ENCODE assay signal across 11 cellular contexts in genomic region chr5:150490754-150491153, GRCh38. TPM values are rescaled to one million over a fixed set of nuclear protein-coding genes. Genes with fewer than 3 reads are reported as not detected.
DNase-seq lines count a peak whose midpoint lies in the region; ATAC-seq, FAIRE-seq and TF ChIP-seq lines count a peak whose summit lies in the region.
"Had no signal": no experiment of that assay in that cellular context is flagged by ENCODE, and none has a peak within 500 bp of the region (broad histone marks: within the 10 kb centered on the region; RNA-seq: fewer than 3 reads in every experiment).

No MANE protein-coding gene starts in this region.

- POLR2A ChIA-PET in GM12878 (lab: Charles Lee): interaction anchor here (0.6 to 2.6 kb wide), 7 partner anchors 9 to 757 kb away, joined by 3 to 25 read pairs (median 5); partner anchors contain the start of gene CD74

- no peaks in the 10 kb centered on the region for H3K9me3 Mint-ChIP-seq in activated naive CD4-positive, alpha-beta T cell treated with anti-CD3 and anti-CD28 coated beads, Interleukin-2, amount 50 U/mL, for 72 hours
- no peaks in the 10 kb centered on the region for H3K9me3 Mint-ChIP-seq in activated naive CD4-positive, alpha-beta T cell treated with anti-CD3 and anti-CD28 coated beads for 36 hours
- no peaks in the 10 kb centered on the region for H3K9me3 Mint-ChIP-seq in type B pancreatic cell
- no peaks in the 10 kb centered on the region for H3K9me3 Mint-ChIP-seq in activated CD8-positive, alpha-beta memory T cell treated with anti-CD3 and anti-CD28 coated beads, Interleukin-2, amount 10 ng/mL, durations not matched to agents 7 days and 5 days (ENCODE audit: low read depth)
- H3K9me3 Mint-ChIP-seq: naive thymus-derived CD8-positive, alpha-beta T cell had no signal

- H3K36me3 ChIP-seq in GM12878 (ENCODE audit: control insufficient read depth in 2 of 2, insufficient read depth in 2 of 2, low read length in 1 of 2): peaks cover 0 to 4% of the 10 kb centered on the region in 2 experiments; a peak in 3 of 4 replicates
- H3K36me3 ChIP-seq in mesodermal cell (ENCODE audit: control insufficient read depth, insufficient read depth, low read length): peaks cover 35% of the 10 kb centered on the region

- H3K36me3 Mint-ChIP-seq in activated naive CD4-positive, alpha-beta T cell treated with anti-CD3 and anti-CD28 coated beads, Interleukin-2, amount 50 U/mL, for 72 hours: no peaks in the 10 kb centered on the region
- H3K36me3 Mint-ChIP-seq in activated naive CD4-positive, alpha-beta T cell treated with anti-CD3 and anti-CD28 coated beads for 36 hours (ENCODE audit: low read depth): no peaks in the 10 kb centered on the region
- peaks cover 10% of the 10 kb centered on the region for H3K36me3 Mint-ChIP-seq in type B pancreatic cell
- no peaks in the 10 kb centered on the region for H3K36me3 Mint-ChIP-seq in activated CD8-positive, alpha-beta memory T cell treated with anti-CD3 and anti-CD28 coated beads, Interleukin-2, amount 10 ng/mL, durations not matched to agents 7 days and 5 days
- H3K36me3 Mint-ChIP-seq: naive thymus-derived CD8-positive, alpha-beta T cell had no signal

- H3K27me3 ChIP-seq in GM12878 (replicated peaks in 1 of 2; ENCODE audit: control insufficient read depth in 2 of 2, insufficient read depth in 2 of 2, low read length in 1 of 2): no peaks in the 10 kb centered on the region

- no TSS peak for BruUV-seq in GM12878 (replicated peaks; lab: Mats Ljungman, UMichigan)

- TF ChIP-seq RAD21 in GM12878 (IDR thresholded peaks at IDR 0.05; ENCODE audit: insufficient read depth, low read depth, low read length): no peak

- H3K4me1 ChIP-seq in GM12878 (ENCODE audit: control insufficient read depth, insufficient read depth, low read length) (peaks cover 41% of the 10 kb centered on the region), mesodermal cell (ENCODE audit: control insufficient read depth, insufficient read depth, low read length, poor library complexity, severe bottlenecking) (peaks cover 58% of the 10 kb centered on the region)

- H4K20me1 ChIP-seq in GM12878 (ENCODE audit: control insufficient read depth, insufficient read depth): no peaks in the 10 kb centered on the region

- CTCF ChIA-PET in activated naive CD4-positive, alpha-beta T cell treated with anti-CD3 and anti-CD28 coated beads for 36 hours (lab: Charles Lee): interaction anchor here (0.8 kb wide), 2 partner anchors 32 to 451 kb away, joined by 3 read pairs; no protein-coding TSS in a partner anchor
- CTCF ChIA-PET in GM12878 (lab: Yijun Ruan, JAX): interaction anchor here (0.7 to 8.4 kb wide), 11 partner anchors 10 to 163 kb away, joined by 3 to 132 read pairs (median 4); partner anchors contain the start of gene RPS14
- CTCF ChIA-PET in activated CD8-positive, alpha-beta memory T cell treated with anti-CD3 and anti-CD28 coated beads, Interleukin-2, amount 10 ng/mL, durations not matched to agents 7 days and 5 days (lab: Charles Lee): interaction anchor here (1.4 to 1.5 kb wide), 2 partner anchors 11 to 355 kb away, joined by 3 to 4 read pairs; partner anchors contain the start of gene IRGM

- H3K79me2 ChIP-seq in GM12878 (ENCODE audit: control insufficient read depth, insufficient read depth, low read length): peaks cover 59% of the 10 kb centered on the region

- peak overlapping the region; percentile 72 for H3K27ac ChIP-seq in GM12878 (ENCODE audit: control insufficient read depth, insufficient read depth)
- peak overlapping the region; percentile 36 for H3K27ac ChIP-seq in mesodermal cell (ENCODE audit: low read depth, low read length, severe bottlenecking)

- TF ChIP-seq EP300 in GM12878 (IDR thresholded peaks at IDR 0.05; ENCODE audit: borderline replicate concordance in 1 of 2, control insufficient read depth in 1 of 2, low read depth in 2 of 2, low read length in 2 of 2): no peak

- peak overlapping the region; percentile 7 to 12 for H3K27ac Mint-ChIP-seq in activated naive CD4-positive, alpha-beta T cell treated with anti-CD3 and anti-CD28 coated beads, Interleukin-2, amount 50 U/mL, for 72 hours
- no peak overlapping the region for H3K27ac Mint-ChIP-seq in activated naive CD4-positive, alpha-beta T cell treated with anti-CD3 and anti-CD28 coated beads for 36 hours
- H3K27ac Mint-ChIP-seq in type B pancreatic cell: peak overlapping the region; percentile 50
- H3K27ac Mint-ChIP-seq in activated CD8-positive, alpha-beta memory T cell treated with anti-CD3 and anti-CD28 coated beads, Interleukin-2, amount 10 ng/mL, durations not matched to agents 7 days and 5 days: no peak overlapping the region

- TF ChIP-seq CTCF in GM12878 (IDR thresholded peaks at IDR 0.05 in 2 of 3, conservative IDR thresholded peaks at IDR 0.05 in 1 of 3; ENCODE audit: control insufficient read depth in 2 of 3, extremely low read depth in 1 of 3, insufficient read depth in 1 of 3, low read depth in 3 of 3, low read length in 3 of 3) (no peak), type B pancreatic cell (conservative IDR thresholded peaks at IDR 0.05) (no peak)

- H3K4me3 ChIP-seq in GM12878 (peak overlapping the region; percentile 88; the same call in 1 of the 2 replicates), mesodermal cell (ENCODE audit: extremely low read depth, insufficient read depth, low read length, poor library complexity, severe bottlenecking) (no peak overlapping the region)

- no peak for TF ChIP-seq POLR2A in GM12878 (IDR thresholded peaks at IDR 0.05; ENCODE audit: low read depth, low read length)

- no peaks in the 10 kb centered on the region for H3K27me3 Mint-ChIP-seq in activated naive CD4-positive, alpha-beta T cell treated with anti-CD3 and anti-CD28 coated beads for 36 hours (ENCODE audit: low read depth)
- H3K27me3 Mint-ChIP-seq in type B pancreatic cell: no peaks in the 10 kb centered on the region
- H3K27me3 Mint-ChIP-seq in activated CD8-positive, alpha-beta memory T cell treated with anti-CD3 and anti-CD28 coated beads, Interleukin-2, amount 10 ng/mL, durations not matched to agents 7 days and 5 days: peaks cover 9% of the 10 kb centered on the region

- SMC1A ChIA-PET in GM12878 (lab: Charles Lee; ENCODE audit: uncharacterized antibody, unreplicated experiment): interaction anchor here (0.8 to 6.5 kb wide), 9 partner anchors 8 to 136 kb away, joined by 3 to 65 read pairs (median 4); no protein-coding TSS in a partner anchor

- FAIRE-seq in GM12878 (lab: Jason Lieb, UNC): no peak
- FAIRE-seq: A204.1, frontal cortex had no signal

- H3K9me3 ChIP-seq in GM12878 (replicated peaks; ENCODE audit: control insufficient read depth, insufficient read depth, low read length) (no peaks in the 10 kb centered on the region), mesodermal cell (ENCODE audit: control insufficient read depth, low read length) (no peaks in the 10 kb centered on the region)

- peaks cover 4% of the 10 kb centered on the region for H3K4me1 Mint-ChIP-seq in activated naive CD4-positive, alpha-beta T cell treated with anti-CD3 and anti-CD28 coated beads for 36 hours (ENCODE audit: low read depth)
- H3K4me1 Mint-ChIP-seq in type B pancreatic cell (ENCODE audit: unreplicated experiment): peaks cover 66% of the 10 kb centered on the region
- peaks cover 6% of the 10 kb centered on the region for H3K4me1 Mint-ChIP-seq in activated CD8-positive, alpha-beta memory T cell treated with anti-CD3 and anti-CD28 coated beads, Interleukin-2, amount 10 ng/mL, durations not matched to agents 7 days and 5 days

- H3K9ac ChIP-seq in GM12878 (ENCODE audit: control insufficient read depth, insufficient read depth, low read length): no peak overlapping the region

- intact Hi-C loops in activated naive CD4-positive, alpha-beta T cell treated with anti-CD3 and anti-CD28 coated beads for 36 hours (cut with micrococcal nuclease): no loop called here
- intact Hi-C loops in GM12878 (cut with micrococcal nuclease; ENCODE audit: unreplicated experiment): no loop called here

- in situ Hi-C loops in GM12878 (cut with MboI): no loop called here

- RAD21 ChIA-PET in GM12878 (lab: Charles Lee; ENCODE audit: unreplicated experiment): interaction anchor here (1.0 to 10.2 kb wide), 7 partner anchors 8 to 70 kb away, joined by 3 to 143 read pairs (median 7); no protein-coding TSS in a partner anchor

- 94% methylated on average over 1 of the region's 1 CpG for WGBS in GM12878 (ENCODE audit: insufficient coverage, insufficient replicate concordance, low lambda C conversion rate, missing lambda C conversion rate)
- no CpG with 5 or more reads among the region's 1 CpG for WGBS in mesodermal cell (ENCODE audit: insufficient coverage in 2 of 2), 2 experiments

- H2AFZ ChIP-seq in GM12878 (ENCODE audit: control insufficient read depth, low read depth, low read length): no peak overlapping the region

- no peak overlapping the region for H3K4me3 Mint-ChIP-seq in activated naive CD4-positive, alpha-beta T cell treated with anti-CD3 and anti-CD28 coated beads for 36 hours
- peak overlapping the region; percentile 53 for H3K4me3 Mint-ChIP-seq in type B pancreatic cell
- H3K4me3 Mint-ChIP-seq in activated CD8-positive, alpha-beta memory T cell treated with anti-CD3 and anti-CD28 coated beads, Interleukin-2, amount 10 ng/mL, durations not matched to agents 7 days and 5 days: no peak overlapping the region
- H3K4me3 Mint-ChIP-seq: naive thymus-derived CD8-positive, alpha-beta T cell had no signal

- no peak for ATAC-seq in activated naive CD4-positive, alpha-beta T cell treated with anti-CD3 and anti-CD28 coated beads, Interleukin-2, amount 50 U/mL, for 72 hours
- no peak for ATAC-seq in GM12878
- no peak for ATAC-seq in activated CD8-positive, alpha-beta memory T cell treated with anti-CD3 and anti-CD28 coated beads, Interleukin-2, amount 10 ng/mL, durations not matched to agents 7 days and 5 days
- ATAC-seq: naive thymus-derived CD8-positive, alpha-beta T cell had no signal

- H3K4me2 ChIP-seq in GM12878 (ENCODE audit: control insufficient read depth, insufficient read depth): peak overlapping the region; percentile 88

- DNase-seq in activated naive CD4-positive, alpha-beta T cell treated with anti-CD3 and anti-CD28 coated beads, Interleukin-2, amount 50 U/mL, for 72 hours (ENCODE audit: low spot score in 2 of 2): no peak
- DNase-seq in activated naive CD4-positive, alpha-beta T cell treated with anti-CD3 and anti-CD28 coated beads for 36 hours: no peak
- DNase-seq in GM12878 (ENCODE audit: low read depth, low spot score) (no peak), type B pancreatic cell (ENCODE audit: extremely low spot score, unreplicated experiment) (no peak), COLO829 (ENCODE audit: low spot score) (no peak), ecto neural progenitor cell (ENCODE audit: low spot score) (no peak)
- DNase-seq in activated CD8-positive, alpha-beta memory T cell treated with anti-CD3 and anti-CD28 coated beads, Interleukin-2, amount 10 ng/mL, durations not matched to agents 7 days and 5 days: no peak
- DNase-seq: naive thymus-derived CD8-positive, alpha-beta T cell had no signal

RNA-seq across cellular contexts. Expression of gene NDST1, which starts 17.2 kb away (rescaled TPM):
- total RNA-seq in activated naive CD4-positive, alpha-beta T cell treated with anti-CD3 and anti-CD28 coated beads, Interleukin-2, amount 50 U/mL, for 72 hours: 1 to 10 TPM in 1 of 2 donors, under 1 TPM in 1; 0.87 to 4.5 TPM
- 1 to 10 TPM; 2.4 to 3.3 TPM for total RNA-seq in activated naive CD4-positive, alpha-beta T cell treated with anti-CD3 and anti-CD28 coated beads for 36 hours
- 78.0 and 78.6 TPM in 2 replicates for total RNA-seq in GM12878 (2013; cell fraction: nucleolus; rRNA removed)
- total RNA-seq in GM12878 (2014; rRNA removed): 15.4 and 16.7 TPM in 2 replicates
- 8.4 and 10.1 TPM in 2 replicates for total RNA-seq in GM12878 (2014; rRNA removed; fragmentation: Illumina TruSeq; extraction: Trizol)
- 47.9 and 53.5 TPM in 2 replicates for total RNA-seq in GM12878 (2021)
- 9.4 TPM for polyA plus RNA-seq in GM12878 (2011; ENCODE audit: low read depth)
- polyA plus RNA-seq in GM12878 (2011; rRNA removed): 8.1 and 15.0 TPM in 2 replicates
- 17.8 and 19.2 TPM in 2 replicates for polyA plus RNA-seq in GM12878 (2011; cell fraction: cytosol; rRNA removed)
- 38.6 and 41.7 TPM in 2 replicates for polyA plus RNA-seq in GM12878 (2011; cell fraction: nucleus; rRNA removed)
- 11.6 and 11.8 TPM in 2 replicates for polyA plus RNA-seq in GM12878 (2012)
- polyA plus RNA-seq in GM12878 (2014; fragmentation: Illumina TruSeq; extraction: Trizol): 12.3 and 17.3 TPM in 2 replicates
- polyA plus RNA-seq in GM12878 (2014; fragmentation: Nextera tagmentation; extraction: Ambion mirVana): under 1 TPM; 0.20 to 0.31 TPM
- polyA plus RNA-seq in GM12878 (2014; rRNA removed): 17.6 and 32.3 TPM in 2 replicates
- polyA plus RNA-seq in GM12878 (2016; fragmentation: Nextera tagmentation; extraction: Ambion mirVana): 10 to 100 TPM in 1 of 2 experiments, 1 to 10 TPM in 1; 5.3 to 10.9 TPM
- polyA minus RNA-seq in GM12878 (2011; rRNA and poly(A)+ RNA removed): 28.4 and 33.3 TPM in 2 replicates
- 11.8 and 12.6 TPM in 2 replicates for polyA minus RNA-seq in GM12878 (2011; cell fraction: cytosol; rRNA and poly(A)+ RNA removed)
- polyA minus RNA-seq in GM12878 (2011; cell fraction: nucleus; rRNA and poly(A)+ RNA removed): 15.1 and 27.3 TPM in 2 replicates
- polyA plus RNA-seq in mesodermal cell (2013, experiment 1 of 2): 42.0 TPM
- 35.8 TPM for polyA plus RNA-seq in mesodermal cell (2013, experiment 2 of 2)
- 96.5 and 101 TPM in 2 replicates for total RNA-seq in type B pancreatic cell (ENCODE audit: low replicate concordance)
- under 1 TPM; 0.58 to 0.68 TPM for total RNA-seq in activated CD8-positive, alpha-beta memory T cell treated with anti-CD3 and anti-CD28 coated beads, Interleukin-2, amount 10 ng/mL, durations not matched to agents 7 days and 5 days

RNA-seq across cellular contexts. Expression of gene RPS14, which starts 41.2 kb away (rescaled TPM):
- 1,000 to 10,000 TPM; 2,876 to 3,412 TPM for total RNA-seq in activated naive CD4-positive, alpha-beta T cell treated with anti-CD3 and anti-CD28 coated beads, Interleukin-2, amount 50 U/mL, for 72 hours
- 1,000 to 10,000 TPM; 4,594 to 4,738 TPM for total RNA-seq in activated naive CD4-positive, alpha-beta T cell treated with anti-CD3 and anti-CD28 coated beads for 36 hours
- 281 and 294 TPM in 2 replicates for total RNA-seq in GM12878 (2013; cell fraction: nucleolus; rRNA removed)
- total RNA-seq in GM12878 (2014; rRNA removed): 3,103 and 3,139 TPM in 2 replicates
- total RNA-seq in GM12878 (2014; rRNA removed; fragmentation: Illumina TruSeq; extraction: Trizol): 2,472 and 2,596 TPM in 2 replicates
- 3,369 and 3,514 TPM in 2 replicates for total RNA-seq in GM12878 (2021)
- polyA plus RNA-seq in GM12878 (2011; ENCODE audit: low read depth): 9,466 TPM
- polyA plus RNA-seq in GM12878 (2011; rRNA removed): 3,820 and 3,850 TPM in 2 replicates
- polyA plus RNA-seq in GM12878 (2011; cell fraction: cytosol; rRNA removed): 6,340 and 8,149 TPM in 2 replicates
- 1,312 and 1,697 TPM in 2 replicates for polyA plus RNA-seq in GM12878 (2011; cell fraction: nucleus; rRNA removed)
- 4,574 and 5,154 TPM in 2 replicates for polyA plus RNA-seq in GM12878 (2012)
- polyA plus RNA-seq in GM12878 (2014; fragmentation: Illumina TruSeq; extraction: Trizol): 3,219 and 4,047 TPM in 2 replicates
- 1,000 to 10,000 TPM; 2,295 to 2,356 TPM for polyA plus RNA-seq in GM12878 (2014; fragmentation: Nextera tagmentation; extraction: Ambion mirVana)
- 3,649 and 3,781 TPM in 2 replicates for polyA plus RNA-seq in GM12878 (2014; rRNA removed)
- polyA plus RNA-seq in GM12878 (2016; fragmentation: Nextera tagmentation; extraction: Ambion mirVana): 1,000 to 10,000 TPM; 2,318 to 2,319 TPM
- polyA minus RNA-seq in GM12878 (2011; rRNA and poly(A)+ RNA removed): 1,451 and 1,695 TPM in 2 replicates
- 359 and 410 TPM in 2 replicates for polyA minus RNA-seq in GM12878 (2011; cell fraction: cytosol; rRNA and poly(A)+ RNA removed)
- 135 and 152 TPM in 2 replicates for polyA minus RNA-seq in GM12878 (2011; cell fraction: nucleus; rRNA and poly(A)+ RNA removed)
- polyA plus RNA-seq in mesodermal cell (2013, experiment 1 of 2): 2,100 TPM
- 1,972 TPM for polyA plus RNA-seq in mesodermal cell (2013, experiment 2 of 2)
- total RNA-seq in type B pancreatic cell (ENCODE audit: low replicate concordance): 2,469 and 2,543 TPM in 2 replicates
- 1,000 to 10,000 TPM; 1,980 to 2,218 TPM for total RNA-seq in activated CD8-positive, alpha-beta memory T cell treated with anti-CD3 and anti-CD28 coated beads, Interleukin-2, amount 10 ng/mL, durations not matched to agents 7 days and 5 days

Comparison
In these comparisons a context has a peak if more than half of its experiments do, and no peak if none do; other contexts are left out.
1. H3K27ac Mint-ChIP-seq: peak in activated naive CD4-positive, alpha-beta T cell treated with anti-CD3 and anti-CD28 coated beads, Interleukin-2, amount 50 U/mL, for 72 hours (2 of 2) and type B pancreatic cell (single experiment); none in activated naive CD4-positive, alpha-beta T cell treated with anti-CD3 and anti-CD28 coated beads for 36 hours (single experiment) and activated CD8-positive, alpha-beta memory T cell treated with anti-CD3 and anti-CD28 coated beads, Interleukin-2, amount 10 ng/mL, durations not matched to agents 7 days and 5 days (single experiment).